Comparison of ENCODE assay signal across 2 cellular contexts in the genomic region with DNA sequence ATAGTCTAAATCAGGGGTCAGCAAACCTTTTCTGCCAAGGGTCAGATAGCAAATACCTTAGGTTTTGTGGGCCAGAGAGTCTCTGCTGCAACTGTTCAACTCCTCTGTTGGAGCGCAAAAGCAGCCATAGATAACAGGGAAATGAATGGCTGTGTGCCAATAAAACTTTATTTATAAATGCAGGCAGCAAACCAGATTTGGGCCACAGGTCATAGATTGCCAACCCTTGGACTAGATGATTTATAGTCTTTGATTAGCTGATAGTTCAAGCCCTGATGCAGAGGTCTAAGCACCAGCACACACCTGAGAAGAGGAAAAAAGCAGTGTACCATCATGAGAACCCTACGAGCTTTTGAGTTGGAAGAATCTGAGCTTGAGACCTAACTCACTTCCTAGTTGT.
TF ChIP-seq lines count a peak whose summit lies in the region.

No MANE protein-coding gene starts in this region.

TF ChIP-seq in GM12878, 131 proteins besides CTCF, POLR2A, EP300 and RAD21 (continued from another document):
- TF ChIP-seq, protein P1, sequence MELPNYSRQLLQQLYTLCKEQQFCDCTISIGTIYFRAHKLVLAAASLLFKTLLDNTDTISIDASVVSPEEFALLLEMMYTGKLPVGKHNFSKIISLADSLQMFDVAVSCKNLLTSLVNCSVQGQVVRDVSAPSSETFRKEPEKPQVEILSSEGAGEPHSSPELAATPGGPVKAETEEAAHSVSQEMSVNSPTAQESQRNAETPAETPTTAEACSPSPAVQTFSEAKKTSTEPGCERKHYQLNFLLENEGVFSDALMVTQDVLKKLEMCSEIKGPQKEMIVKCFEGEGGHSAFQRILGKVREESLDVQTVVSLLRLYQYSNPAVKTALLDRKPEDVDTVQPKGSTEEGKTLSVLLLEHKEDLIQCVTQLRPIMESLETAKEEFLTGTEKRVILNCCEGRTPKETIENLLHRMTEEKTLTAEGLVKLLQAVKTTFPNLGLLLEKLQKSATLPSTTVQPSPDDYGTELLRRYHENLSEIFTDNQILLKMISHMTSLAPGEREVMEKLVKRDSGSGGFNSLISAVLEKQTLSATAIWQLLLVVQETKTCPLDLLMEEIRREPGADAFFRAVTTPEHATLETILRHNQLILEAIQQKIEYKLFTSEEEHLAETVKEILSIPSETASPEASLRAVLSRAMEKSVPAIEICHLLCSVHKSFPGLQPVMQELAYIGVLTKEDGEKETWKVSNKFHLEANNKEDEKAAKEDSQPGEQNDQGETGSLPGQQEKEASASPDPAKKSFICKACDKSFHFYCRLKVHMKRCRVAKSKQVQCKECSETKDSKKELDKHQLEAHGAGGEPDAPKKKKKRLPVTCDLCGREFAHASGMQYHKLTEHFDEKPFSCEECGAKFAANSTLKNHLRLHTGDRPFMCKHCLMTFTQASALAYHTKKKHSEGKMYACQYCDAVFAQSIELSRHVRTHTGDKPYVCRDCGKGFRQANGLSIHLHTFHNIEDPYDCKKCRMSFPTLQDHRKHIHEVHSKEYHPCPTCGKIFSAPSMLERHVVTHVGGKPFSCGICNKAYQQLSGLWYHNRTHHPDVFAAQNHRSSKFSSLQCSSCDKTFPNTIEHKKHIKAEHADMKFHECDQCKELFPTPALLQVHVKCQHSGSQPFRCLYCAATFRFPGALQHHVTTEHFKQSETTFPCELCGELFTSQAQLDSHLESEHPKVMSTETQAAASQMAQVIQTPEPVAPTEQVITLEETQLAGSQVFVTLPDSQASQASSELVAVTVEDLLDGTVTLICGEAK (IDR thresholded peaks at IDR 0.05; ENCODE audit: borderline replicate concordance): peak; percentile 47
TF ChIP-seq in GM12878: peak in this region for 1.

TF ChIP-seq in K562, 482 proteins besides CTCF, POLR2A, EP300 and RAD21:
- TF ChIP-seq, protein P2, sequence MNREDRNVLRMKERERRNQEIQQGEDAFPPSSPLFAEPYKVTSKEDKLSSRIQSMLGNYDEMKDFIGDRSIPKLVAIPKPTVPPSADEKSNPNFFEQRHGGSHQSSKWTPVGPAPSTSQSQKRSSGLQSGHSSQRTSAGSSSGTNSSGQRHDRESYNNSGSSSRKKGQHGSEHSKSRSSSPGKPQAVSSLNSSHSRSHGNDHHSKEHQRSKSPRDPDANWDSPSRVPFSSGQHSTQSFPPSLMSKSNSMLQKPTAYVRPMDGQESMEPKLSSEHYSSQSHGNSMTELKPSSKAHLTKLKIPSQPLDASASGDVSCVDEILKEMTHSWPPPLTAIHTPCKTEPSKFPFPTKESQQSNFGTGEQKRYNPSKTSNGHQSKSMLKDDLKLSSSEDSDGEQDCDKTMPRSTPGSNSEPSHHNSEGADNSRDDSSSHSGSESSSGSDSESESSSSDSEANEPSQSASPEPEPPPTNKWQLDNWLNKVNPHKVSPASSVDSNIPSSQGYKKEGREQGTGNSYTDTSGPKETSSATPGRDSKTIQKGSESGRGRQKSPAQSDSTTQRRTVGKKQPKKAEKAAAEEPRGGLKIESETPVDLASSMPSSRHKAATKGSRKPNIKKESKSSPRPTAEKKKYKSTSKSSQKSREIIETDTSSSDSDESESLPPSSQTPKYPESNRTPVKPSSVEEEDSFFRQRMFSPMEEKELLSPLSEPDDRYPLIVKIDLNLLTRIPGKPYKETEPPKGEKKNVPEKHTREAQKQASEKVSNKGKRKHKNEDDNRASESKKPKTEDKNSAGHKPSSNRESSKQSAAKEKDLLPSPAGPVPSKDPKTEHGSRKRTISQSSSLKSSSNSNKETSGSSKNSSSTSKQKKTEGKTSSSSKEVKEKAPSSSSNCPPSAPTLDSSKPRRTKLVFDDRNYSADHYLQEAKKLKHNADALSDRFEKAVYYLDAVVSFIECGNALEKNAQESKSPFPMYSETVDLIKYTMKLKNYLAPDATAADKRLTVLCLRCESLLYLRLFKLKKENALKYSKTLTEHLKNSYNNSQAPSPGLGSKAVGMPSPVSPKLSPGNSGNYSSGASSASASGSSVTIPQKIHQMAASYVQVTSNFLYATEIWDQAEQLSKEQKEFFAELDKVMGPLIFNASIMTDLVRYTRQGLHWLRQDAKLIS (CRISPR knock-in tag; IDR thresholded peaks at IDR 0.05): no peak
- TF ChIP-seq, protein P1 (IDR thresholded peaks at IDR 0.05): peak; percentile 86
- TF ChIP-seq, protein P1 (CRISPR knock-in tag; IDR thresholded peaks at IDR 0.05): peak; percentile 38; the same call in 1 of the 2 replicates
